ENCODE assay signal across 1 cellular context in genomic region chr21:39867198-39867650, GRCh38.
TF ChIP-seq lines count a peak whose summit lies in the region.

TSS of gene PCP4 (plus strand) at chr21:39867438. CDS start at chr21:39867502, 64 bp downstream.

TF ChIP-seq in HCT116, 20 proteins besides CTCF, POLR2A, EP300 and RAD21 (continued from another document):
- TF ChIP-seq, protein P1, sequence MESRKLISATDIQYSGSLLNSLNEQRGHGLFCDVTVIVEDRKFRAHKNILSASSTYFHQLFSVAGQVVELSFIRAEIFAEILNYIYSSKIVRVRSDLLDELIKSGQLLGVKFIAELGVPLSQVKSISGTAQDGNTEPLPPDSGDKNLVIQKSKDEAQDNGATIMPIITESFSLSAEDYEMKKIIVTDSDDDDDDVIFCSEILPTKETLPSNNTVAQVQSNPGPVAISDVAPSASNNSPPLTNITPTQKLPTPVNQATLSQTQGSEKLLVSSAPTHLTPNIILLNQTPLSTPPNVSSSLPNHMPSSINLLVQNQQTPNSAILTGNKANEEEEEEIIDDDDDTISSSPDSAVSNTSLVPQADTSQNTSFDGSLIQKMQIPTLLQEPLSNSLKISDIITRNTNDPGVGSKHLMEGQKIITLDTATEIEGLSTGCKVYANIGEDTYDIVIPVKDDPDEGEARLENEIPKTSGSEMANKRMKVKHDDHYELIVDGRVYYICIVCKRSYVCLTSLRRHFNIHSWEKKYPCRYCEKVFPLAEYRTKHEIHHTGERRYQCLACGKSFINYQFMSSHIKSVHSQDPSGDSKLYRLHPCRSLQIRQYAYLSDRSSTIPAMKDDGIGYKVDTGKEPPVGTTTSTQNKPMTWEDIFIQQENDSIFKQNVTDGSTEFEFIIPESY (IDR thresholded peaks at IDR 0.05; ENCODE audit: extremely low read depth, insufficient replicate concordance, low read length) = no peak
- TF ChIP-seq ELF1 (IDR thresholded peaks at IDR 0.05; ENCODE audit: borderline replicate concordance, low read depth) = no peak
- TF ChIP-seq YY1 (IDR thresholded peaks at IDR 0.05; ENCODE audit: extremely low read depth, insufficient replicate concordance, low read depth, low read length) = no peak
- TF ChIP-seq ATF3 (IDR thresholded peaks at IDR 0.05) = no peak
- no peak for TF ChIP-seq JUND (IDR thresholded peaks at IDR 0.05)
- TF ChIP-seq EZH2phosphoT487 (IDR thresholded peaks at IDR 0.05; ENCODE audit: borderline replicate concordance) = no peak
- no peak for TF ChIP-seq SRF (IDR thresholded peaks at IDR 0.05; ENCODE audit: low read depth)
- no peak for TF ChIP-seq ZFX (IDR thresholded peaks at IDR 0.05)
- TF ChIP-seq EZH2 (IDR thresholded peaks at IDR 0.05) = no peak
- TF ChIP-seq SP1 (IDR thresholded peaks at IDR 0.05; ENCODE audit: low read depth) = no peak
- TF ChIP-seq FOSL1 (IDR thresholded peaks at IDR 0.05; ENCODE audit: low read depth) = no peak
